In the genomic region with DNA sequence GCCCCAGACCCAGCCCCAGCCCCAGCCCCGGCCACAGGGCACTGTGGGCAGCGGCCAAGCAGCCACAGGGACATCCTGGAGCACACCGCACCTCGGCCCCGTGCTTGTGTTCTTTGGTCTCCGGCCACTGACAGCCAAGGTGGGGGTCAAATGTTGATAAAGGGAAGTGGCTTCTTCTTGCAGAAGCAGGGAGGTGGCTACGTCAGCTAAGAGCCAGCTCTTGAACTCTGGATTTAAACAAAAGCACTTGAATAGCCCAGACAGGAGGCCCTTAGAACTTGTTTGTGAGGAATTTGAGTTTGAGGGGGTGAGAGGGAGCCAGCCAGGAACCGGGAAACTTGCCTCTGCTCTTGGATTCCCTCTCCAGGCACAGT, we compare ENCODE assay signal across 19 cellular contexts.
"Had no signal": no experiment of that assay in that cellular context is flagged by ENCODE, and none has a peak within 500 bp of the region (broad histone marks: within the 10 kb centered on the region; RNA-seq: fewer than 3 reads in every experiment).

No MANE protein-coding gene starts in this region.

- H3K4me3 ChIP-seq: body of pancreas, colonic mucosa, hepatocyte, right atrium auricular region, skin epidermis, transverse colon had no signal

- DNase-seq: activated CD4-positive, alpha-beta T cell treated with anti-CD3 and anti-CD28 coated beads, Interleukin-2, amount 10 ng/mL, durations not matched to agents 24 days and 14 days; activated CD4-positive, CD25-positive, alpha-beta regulatory T cell; activated gamma-delta T cell treated with Interleukin-2 at 50 U/mL for 16 hours; amniotic stem cell; body of pancreas; caudate nucleus; colonic mucosa; kidney; left ventricle myocardium superior; nucleus accumbens; stimulated activated CD4-positive, alpha-beta T cell treated with anti-CD3 and anti-CD28 coated beads, Interleukin-15, amount 100 ng/mL, for 24 hours; stimulated activated CD4-positive, alpha-beta T cell treated with anti-CD3 and anti-CD28 coated beads, Interleukin-4, amount 100 ng/mL, for 24 hours; stimulated activated naive CD4-positive, alpha-beta T cell; substantia nigra; T-helper 2 cell; transverse colon had no signal

- ATAC-seq: body of pancreas, left ventricle myocardium superior had no signal

- H3K9me3 ChIP-seq: body of pancreas, colonic mucosa, right atrium auricular region, transverse colon had no signal

- H3K27ac ChIP-seq: body of pancreas, colonic mucosa, hepatocyte, right atrium auricular region, skin epidermis, transverse colon had no signal

- H3K36me3 ChIP-seq: colonic mucosa, right atrium auricular region, transverse colon had no signal

- H3K4me1 ChIP-seq: body of pancreas, colonic mucosa, right atrium auricular region, transverse colon had no signal

- H3K27me3 ChIP-seq: body of pancreas, colonic mucosa, hepatocyte, right atrium auricular region, transverse colon had no signal
